ENCODE assay signal across 19 cellular contexts in the genomic region with DNA sequence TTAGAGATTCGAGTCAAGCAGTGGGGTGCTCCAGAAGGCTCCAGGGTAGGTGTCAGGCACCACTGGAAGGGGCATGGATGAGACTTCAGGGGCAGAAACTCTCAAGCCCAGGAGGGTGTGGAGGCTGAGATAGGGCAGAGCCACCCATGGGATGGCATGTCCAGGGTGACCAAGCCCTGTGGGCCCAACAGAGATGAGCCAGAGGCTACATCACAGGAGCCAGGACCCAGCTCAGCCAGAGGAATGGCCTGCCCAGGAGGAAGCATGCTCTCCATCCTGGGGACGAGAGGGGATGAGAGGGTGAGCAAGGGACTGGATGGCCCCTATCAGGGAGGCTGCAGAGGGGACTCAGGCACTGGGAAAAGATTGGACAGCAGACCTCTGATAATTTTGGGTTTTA. TPM values are rescaled to one million over a fixed set of nuclear protein-coding genes. Genes with fewer than 3 reads are reported as not detected.
DNase-seq lines count a peak whose midpoint lies in the region; ATAC-seq and TF ChIP-seq lines count a peak whose summit lies in the region.
"Had no signal": no experiment of that assay in that cellular context is flagged by ENCODE, and none has a peak within 500 bp of the region (broad histone marks: within the 10 kb centered on the region; RNA-seq: fewer than 3 reads in every experiment).

No MANE protein-coding gene starts in this region.

- POLR2A ChIA-PET in Panc1 (lab: Charles Lee), result no interaction called here

- no peak overlapping the region for H3K4me3 Mint-ChIP-seq in stimulated activated effector memory CD8-positive, alpha-beta T cell treated with anti-CD3 and anti-CD28 coated beads, Interleukin-12 subunit alpha, Interleukin-12 subunit beta, amount 100 ng/mL, for 72 hours
- H3K4me3 Mint-ChIP-seq: CD8-positive, alpha-beta T cell; H9 had no signal

- in situ Hi-C loops in Panc1 (cut with HindIII; ENCODE audit: low pct_unique_long_range_greater_than_20kb, low sequenced_read_pairs), result no loop called here

- H3K36me3 ChIP-seq in left ventricle myocardium inferior (no peaks in the 10 kb centered on the region), Panc1 (ENCODE audit: control insufficient read depth, insufficient read depth, low read length) (no peaks in the 10 kb centered on the region), lower lobe of right lung (peaks cover 18% of the 10 kb centered on the region), Peyer's patch (peaks cover 0 to 55% (median 0%) of the 10 kb centered on the region in 3 donors)

- H3K9me3 ChIP-seq in left ventricle myocardium inferior (replicated peaks) (no peaks in the 10 kb centered on the region), Panc1 (ENCODE audit: control insufficient read depth, insufficient read depth, low read depth, low read length) (no peaks in the 10 kb centered on the region), lower lobe of right lung (no peaks in the 10 kb centered on the region), Peyer's patch (no peaks in the 10 kb centered on the region)

- H3K27ac ChIP-seq in left ventricle myocardium inferior (replicated peaks) (peak overlapping the region; percentile 65), Panc1 (ENCODE audit: low read length) (no peak overlapping the region), lower lobe of right lung (peak overlapping the region; percentile 36), Peyer's patch (peak overlapping the region in 2 of 4 donors; percentile 17)

- H3K4me1 ChIP-seq in left ventricle myocardium inferior (peaks cover 68% of the 10 kb centered on the region), Panc1 (ENCODE audit: control insufficient read depth, insufficient read depth, low read length) (no peaks in the 10 kb centered on the region), lower lobe of right lung (peaks cover 60% of the 10 kb centered on the region), Peyer's patch (peaks cover 0 to 38% (median 0%) of the 10 kb centered on the region in 4 donors)

- DNase-seq in left ventricle myocardium inferior (no peak), Right ventricle myocardium inferior (ENCODE audit: missing footprints) (no peak), Panc1 (ENCODE audit: low read depth, low spot score) (no peak), lower lobe of right lung (no peak), medulla oblongata (ENCODE audit: extremely low spot score) (no peak), retina (no peak), Peyer's patch (no peak)
- DNase-seq in stimulated activated effector memory CD8-positive, alpha-beta T cell treated with anti-CD3 and anti-CD28 coated beads, Interleukin-12 subunit alpha, Interleukin-12 subunit beta, amount 100 ng/mL, for 72 hours (ENCODE audit: low spot score in 2 of 2), result no peak
- DNase-seq: ACHN; CD8-positive, alpha-beta T cell; COR-L47; DMS153; DMS79 treated with DMSO at 0.1 percent for 48 hours; EL; GOT3; H9 had no signal

- CTCF ChIA-PET in Panc1 (lab: Charles Lee), result no interaction called here

- BruUV-seq in Panc1 (replicated peaks; lab: Mats Ljungman, UMichigan), result no TSS peak

- H3K4me3 ChIP-seq in left ventricle myocardium inferior (no peak overlapping the region), Panc1 (ENCODE audit: low read depth in 2 of 2, low read length in 2 of 2) (no peak overlapping the region), lower lobe of right lung (no peak overlapping the region), Peyer's patch (no peak overlapping the region)

- no peak for TF ChIP-seq POLR2A in Peyer's patch (IDR thresholded peaks at IDR 0.05)

- TF ChIP-seq CTCF in left ventricle myocardium inferior (IDR thresholded peaks at IDR 0.05; ENCODE audit: borderline replicate concordance), result no peak
- no peak for TF ChIP-seq CTCF in Panc1 (IDR thresholded peaks at IDR 0.05)
- TF ChIP-seq CTCF in lower lobe of right lung (IDR thresholded peaks at IDR 0.05), result no peak
- TF ChIP-seq CTCF in Peyer's patch (IDR thresholded peaks at IDR 0.05), result no peak

- no peaks in the 10 kb centered on the region for H3K4me1 Mint-ChIP-seq in stimulated activated effector memory CD8-positive, alpha-beta T cell treated with anti-CD3 and anti-CD28 coated beads, Interleukin-12 subunit alpha, Interleukin-12 subunit beta, amount 100 ng/mL, for 72 hours

- H3K27ac Mint-ChIP-seq in stimulated activated effector memory CD8-positive, alpha-beta T cell treated with anti-CD3 and anti-CD28 coated beads, Interleukin-12 subunit alpha, Interleukin-12 subunit beta, amount 100 ng/mL, for 72 hours, result peak overlapping the region; percentile 20
- H3K27ac Mint-ChIP-seq: CD8-positive, alpha-beta T cell; H9 had no signal

- no peak for ATAC-seq in Right ventricle myocardium inferior
- peak; percentile 33; the same call in 1 of the 2 replicates for ATAC-seq in Panc1
- ATAC-seq in lower lobe of right lung, result no peak
- ATAC-seq in stimulated activated effector memory CD8-positive, alpha-beta T cell treated with anti-CD3 and anti-CD28 coated beads, Interleukin-12 subunit alpha, Interleukin-12 subunit beta, amount 100 ng/mL, for 72 hours, result peak; percentile 25
- ATAC-seq: CD8-positive, alpha-beta T cell had no signal

- no peaks in the 10 kb centered on the region for H3K36me3 Mint-ChIP-seq in stimulated activated effector memory CD8-positive, alpha-beta T cell treated with anti-CD3 and anti-CD28 coated beads, Interleukin-12 subunit alpha, Interleukin-12 subunit beta, amount 100 ng/mL, for 72 hours
- H3K36me3 Mint-ChIP-seq: CD14-positive monocyte; CD8-positive, alpha-beta T cell had no signal

- H3K9me3 Mint-ChIP-seq in stimulated activated effector memory CD8-positive, alpha-beta T cell treated with anti-CD3 and anti-CD28 coated beads, Interleukin-12 subunit alpha, Interleukin-12 subunit beta, amount 100 ng/mL, for 72 hours, result no peaks in the 10 kb centered on the region
- H3K9me3 Mint-ChIP-seq: CD8-positive, alpha-beta T cell; H9 had no signal

- H3K27me3 ChIP-seq in left ventricle myocardium inferior (ENCODE audit: low read depth) (no peaks in the 10 kb centered on the region), Panc1 (ENCODE audit: control insufficient read depth, insufficient read depth, low read length) (peaks cover 6% of the 10 kb centered on the region), lower lobe of right lung (ENCODE audit: low read depth) (no peaks in the 10 kb centered on the region), Peyer's patch (no peaks in the 10 kb centered on the region)

- intact Hi-C loops in left ventricle myocardium inferior (cut with micrococcal nuclease), result no loop called here
- intact Hi-C loops in Right ventricle myocardium inferior (cut with DNase I), result no loop called here
- intact Hi-C loops in Panc1 (cut with micrococcal nuclease; ENCODE audit: unreplicated experiment), result no loop called here
- intact Hi-C loops in lower lobe of right lung (cut with DNase I), result no loop called here

RNA-seq across cellular contexts. Expression of gene SLCO2B1, which starts 42.8 kb away (rescaled TPM):
- total RNA-seq in left ventricle myocardium inferior, result 22.7 TPM
- total RNA-seq in Right ventricle myocardium inferior, result 33.4 TPM
- 0.77 TPM for total RNA-seq in Panc1 (2021; ENCODE audit: unreplicated experiment)
- 0.18 TPM for polyA plus RNA-seq in Panc1 (2012; ENCODE audit: insufficient read length)
- 332 TPM for total RNA-seq in lower lobe of right lung
- 100 to 1,000 TPM in 3 of 4 donors, 10 to 100 TPM in 1; 44.6 to 297 (median 208) TPM for total RNA-seq in Peyer's patch
- total RNA-seq: CD8-positive, alpha-beta T cell; H9; HT1080 had no signal

RNA-seq across cellular contexts. Expression of gene TPBGL, which starts 46.9 kb away (rescaled TPM):
- total RNA-seq in left ventricle myocardium inferior (0.16 TPM), Right ventricle myocardium inferior (0.16 TPM), Panc1 (2021; ENCODE audit: unreplicated experiment) (0.54 TPM), lower lobe of right lung (0.47 TPM), Peyer's patch (under 1 TPM in 1 of 4 donors, not detected in 3; 0.35 TPM)
- polyA plus RNA-seq in Panc1 (2012; ENCODE audit: insufficient read length), result 0.80 TPM
- total RNA-seq: A172 had no signal
- polyA plus RNA-seq: CD14-positive monocyte had no signal

Comparison
In these comparisons a context has a peak if more than half of its experiments do, and no peak if none do; other contexts are left out.
1. ATAC-seq: peak in Panc1 (single experiment) and stimulated activated effector memory CD8-positive, alpha-beta T cell treated with anti-CD3 and anti-CD28 coated beads, Interleukin-12 subunit alpha, Interleukin-12 subunit beta, amount 100 ng/mL, for 72 hours (single experiment); none in Right ventricle myocardium inferior (single experiment) and lower lobe of right lung (0 of 2).
2. RNA of gene SLCO2B1, which starts 42.8 kb away (total RNA-seq): 332 TPM in lower lobe of right lung (single experiment), 44.6 to 297 TPM in Peyer's patch, 33.4 TPM in Right ventricle myocardium inferior (single experiment) and 22.7 TPM in left ventricle myocardium inferior (single experiment); 0.77 TPM in Panc1 (single experiment); every median in the first group is over 10 times any median in the second.